In the genomic region with DNA sequence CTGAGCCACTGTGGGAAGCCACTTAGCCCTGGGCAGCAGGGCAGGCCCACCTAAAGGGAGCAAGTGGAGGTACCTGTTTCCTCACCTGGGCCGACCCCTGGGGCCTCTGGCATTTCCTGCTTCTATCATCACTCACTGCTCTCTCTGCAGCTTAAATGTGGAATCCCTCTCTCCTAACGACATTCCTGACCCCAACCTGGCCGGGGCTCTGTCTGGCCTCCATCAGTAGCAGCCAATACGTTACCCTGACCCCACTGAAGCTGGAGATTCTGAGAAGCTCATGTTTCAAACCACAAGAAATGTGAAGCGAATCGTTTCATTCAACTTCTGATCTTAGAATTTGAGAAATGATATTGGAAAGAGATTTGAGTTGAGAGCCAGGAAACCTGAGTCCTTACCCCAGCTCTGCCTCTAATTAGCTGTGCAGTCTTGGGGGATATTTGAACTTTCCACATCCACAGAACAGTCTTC, we compare ENCODE assay signal across 1 cellular context.
A peak's percentile ranks its signal among the peaks of the same experiment; 100 is the strongest.
TF ChIP-seq lines count a peak whose summit lies in the region.

No MANE protein-coding gene starts in this region.

TF ChIP-seq in Ishikawa, 13 proteins besides CTCF, POLR2A, EP300 and RAD21 (continued from another document):
- TF ChIP-seq REST (IDR thresholded peaks at IDR 0.05; ENCODE audit: low read depth): no peak
- TF ChIP-seq, protein P1, sequence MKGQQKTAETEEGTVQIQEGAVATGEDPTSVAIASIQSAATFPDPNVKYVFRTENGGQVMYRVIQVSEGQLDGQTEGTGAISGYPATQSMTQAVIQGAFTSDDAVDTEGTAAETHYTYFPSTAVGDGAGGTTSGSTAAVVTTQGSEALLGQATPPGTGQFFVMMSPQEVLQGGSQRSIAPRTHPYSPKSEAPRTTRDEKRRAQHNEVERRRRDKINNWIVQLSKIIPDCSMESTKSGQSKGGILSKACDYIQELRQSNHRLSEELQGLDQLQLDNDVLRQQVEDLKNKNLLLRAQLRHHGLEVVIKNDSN (IDR thresholded peaks at IDR 0.05): no peak
- TF ChIP-seq YY1 (IDR thresholded peaks at IDR 0.05; ENCODE audit: low read depth): no peak
- TF ChIP-seq TEAD4 (IDR thresholded peaks at IDR 0.05): peak; percentile 85
- TF ChIP-seq FOXM1 (IDR thresholded peaks at IDR 0.05; ENCODE audit: borderline replicate concordance, low read depth): peak; percentile 70; the same call in 1 of the 2 replicates
- peak; percentile 28; the same call in 1 of the 2 replicates for TF ChIP-seq TAF1 (IDR thresholded peaks at IDR 0.05; ENCODE audit: low read depth)
- no peak for TF ChIP-seq EGR1 (IDR thresholded peaks at IDR 0.05)
- TF ChIP-seq CREB1 (IDR thresholded peaks at IDR 0.05; ENCODE audit: low read depth): no peak
- TF ChIP-seq, protein P2, sequence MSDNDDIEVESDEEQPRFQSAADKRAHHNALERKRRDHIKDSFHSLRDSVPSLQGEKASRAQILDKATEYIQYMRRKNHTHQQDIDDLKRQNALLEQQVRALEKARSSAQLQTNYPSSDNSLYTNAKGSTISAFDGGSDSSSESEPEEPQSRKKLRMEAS (IDR thresholded peaks at IDR 0.05): no peak
- TF ChIP-seq TCF12 (IDR thresholded peaks at IDR 0.05; ENCODE audit: low read depth): peak; percentile 77
- 0 out of 2 replicates have a peak, but pooled peaks have one; percentile 40 for TF ChIP-seq ZBTB7A (IDR thresholded peaks at IDR 0.05; ENCODE audit: low read depth)
- TF ChIP-seq NFIC (IDR thresholded peaks at IDR 0.05): 0 out of 2 replicates have a peak, but pooled peaks have one; percentile 47
